8 cellular contexts compared by ENCODE assay signal in the genomic region with DNA sequence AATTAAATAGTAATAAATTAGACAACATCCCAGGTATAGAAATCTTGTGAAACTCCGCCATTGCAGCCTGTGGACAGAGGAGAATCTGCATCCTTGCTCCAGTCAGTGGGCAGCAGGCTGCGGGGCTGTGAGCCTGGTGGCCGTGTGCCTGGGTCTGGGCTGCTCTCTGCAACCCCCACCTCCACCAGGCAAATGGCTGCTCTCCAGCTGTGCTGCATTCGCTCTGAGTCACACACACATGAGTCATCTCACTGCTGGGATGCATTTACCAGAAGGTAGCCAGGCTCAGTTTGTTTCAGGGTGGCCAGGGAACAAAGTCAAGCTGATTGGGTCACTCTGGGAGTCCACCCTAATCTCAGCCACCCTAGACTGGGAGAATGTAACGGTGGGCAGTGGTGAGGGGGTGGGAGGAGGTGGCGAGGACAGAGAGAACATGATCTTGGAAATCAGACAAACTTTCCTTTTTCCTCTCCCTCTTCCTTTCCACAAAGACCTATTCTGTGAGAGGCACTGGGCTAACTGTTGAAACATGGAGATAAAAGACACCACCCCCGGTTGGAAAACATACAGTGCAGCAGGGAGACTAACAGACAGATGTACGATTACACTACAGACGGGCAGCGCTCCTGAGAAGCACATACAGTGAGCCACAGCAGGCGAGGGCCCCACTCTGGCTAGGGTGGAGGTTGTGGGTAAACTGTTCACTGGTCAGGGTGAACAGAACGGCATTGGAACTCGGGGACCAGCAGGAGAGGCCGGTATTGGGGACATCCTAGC. TPM values are rescaled to one million over a fixed set of nuclear protein-coding genes. Genes with fewer than 3 reads are reported as not detected.
A peak's percentile ranks its signal among the peaks of the same experiment; 100 is the strongest.
DNase-seq lines count a peak whose midpoint lies in the region; ATAC-seq and TF ChIP-seq lines count a peak whose summit lies in the region.

No MANE protein-coding gene starts in this region.

- H3K9me3 Mint-ChIP-seq in activated B cell treated with CpG ODN at 0.5 μM for 24 hours (no peaks in the 10 kb centered on the region), nephron progenitor cell (no peaks in the 10 kb centered on the region), immature natural killer cell (no peaks in the 10 kb centered on the region)

- TF ChIP-seq CTCF in activated B cell treated with CpG ODN at 0.5 μM for 24 hours (IDR thresholded peaks at IDR 0.05) (no peak), fibroblast of pulmonary artery (IDR thresholded peaks at IDR 0.05; ENCODE audit: low read length, missing control alignments) (no peak), nephron progenitor cell (IDR thresholded peaks at IDR 0.05) (no peak), transverse colon (IDR thresholded peaks at IDR 0.05) (no peak)

- H3K27ac Mint-ChIP-seq in activated B cell treated with CpG ODN at 0.5 μM for 24 hours (peak overlapping the region; percentile 19), nephron progenitor cell (peak overlapping the region; percentile 93), immature natural killer cell (no peak overlapping the region)

- H3K27ac ChIP-seq in transverse colon: peak overlapping the region; percentile 81 to 92 (median 87)

- H3K27me3 ChIP-seq in transverse colon: no peaks in the 10 kb centered on the region

- H3K27me3 Mint-ChIP-seq in activated B cell treated with CpG ODN at 0.5 μM for 24 hours (no peaks in the 10 kb centered on the region), nephron progenitor cell (ENCODE audit: low read depth, poor library complexity) (no peaks in the 10 kb centered on the region), immature natural killer cell (ENCODE audit: low read depth in 3 of 3) (peaks cover 0 to 2% (median 0%) of the 10 kb centered on the region in 3 donors)

- H3K4me1 Mint-ChIP-seq in activated B cell treated with CpG ODN at 0.5 μM for 24 hours (peaks cover 3% of the 10 kb centered on the region), nephron progenitor cell (peaks cover 53% of the 10 kb centered on the region), immature natural killer cell (peaks cover 8 to 25% of the 10 kb centered on the region in 2 donors)

- TF ChIP-seq EP300 in transverse colon (IDR thresholded peaks at IDR 0.05; ENCODE audit: low read depth): no peak

- H3K4me1 ChIP-seq in transverse colon: peaks cover 18 to 41% (median 26%) of the 10 kb centered on the region in 4 donors

- intact Hi-C loops in activated B cell treated with CpG ODN at 0.5 μM for 24 hours (cut with micrococcal nuclease): no loop called here
- intact Hi-C loops in transverse colon (cut with DNase I; ENCODE audit: low total_unique reads): no loop called here

- peak overlapping the region; percentile 10 for H3K4me3 ChIP-seq in fibroblast of pulmonary artery (replicated peaks; ENCODE audit: low read depth, low read length)
- no peak overlapping the region for H3K4me3 ChIP-seq in transverse colon

- no peaks in the 10 kb centered on the region for H3K36me3 ChIP-seq in transverse colon

- ATAC-seq in GM21360 (IDR thresholded peaks at IDR 0.05; ENCODE audit: unreplicated experiment): peak; percentile 63
- peak; percentile 68 for ATAC-seq in activated B cell treated with CpG ODN at 0.5 μM for 24 hours (ENCODE audit: low read depth)

- H3K36me3 Mint-ChIP-seq in activated B cell treated with CpG ODN at 0.5 μM for 24 hours (ENCODE audit: low read depth): peaks cover 59% of the 10 kb centered on the region
- peaks cover 45% of the 10 kb centered on the region for H3K36me3 Mint-ChIP-seq in nephron progenitor cell (ENCODE audit: low read depth)
- H3K36me3 Mint-ChIP-seq in immature natural killer cell: peaks cover 17 to 49% (median 34%) of the 10 kb centered on the region in 3 donors

- H3K4me3 Mint-ChIP-seq in activated B cell treated with CpG ODN at 0.5 μM for 24 hours (no peak overlapping the region), nephron progenitor cell (peak overlapping the region; percentile 38), immature natural killer cell (no peak overlapping the region)

- in situ Hi-C loops in transverse colon (cut with MboI; ENCODE audit: low pct_ligation_motif_present in 1 of 4, low pct_unique_long_range_greater_than_20kb in 1 of 4, low sequenced_read_pairs in 3 of 4): no loop called here

- no peaks in the 10 kb centered on the region for H3K9me3 ChIP-seq in transverse colon

- POLR2A ChIA-PET in activated B cell treated with CpG ODN at 0.5 μM for 24 hours (lab: Charles Lee): no interaction called here

- TF ChIP-seq POLR2A in transverse colon (IDR thresholded peaks at IDR 0.05): peak; percentile 17

- DNase-seq in DMS 273 (lab: John Stamatoyannopoulos, UW; ENCODE audit: unreplicated experiment) (peak; percentile 93), HT-29 (ENCODE audit: low spot score) (peak; percentile 72), activated B cell treated with CpG ODN at 0.5 μM for 24 hours (no peak), fibroblast of pulmonary artery (ENCODE audit: low read depth) (peak; percentile 98), nephron progenitor cell (no peak), transverse colon (peak; percentile 76), immature natural killer cell (no peak)

- CTCF ChIA-PET in activated B cell treated with CpG ODN at 0.5 μM for 24 hours (lab: Charles Lee): no interaction called here

- 51 to 65% methylated on average over 4 to 14 of the region's 14 CpGs for WGBS in transverse colon (ENCODE audit: low coverage in 1 of 2), 2 donors

RNA-seq across cellular contexts. Expression of a gene that starts 59.2 kb away (rescaled TPM):
- 4.1 and 4.6 TPM in 2 replicates for total RNA-seq in HT-29 (2014; rRNA removed; shearing (Covaris generic))
- total RNA-seq in activated B cell treated with CpG ODN at 0.5 μM for 24 hours (9.1 and 9.9 TPM in 2 replicates), transverse colon (10 to 100 TPM in 2 of 4 donors, 1 to 10 TPM in 2; 8.4 to 15.4 (median 11.7) TPM)
- 1 to 10 TPM; 1.7 to 7.0 (median 4.4) TPM for polyA plus RNA-seq in immature natural killer cell

Comparison
In these comparisons a context has a peak if more than half of its experiments do, and no peak if none do; other contexts are left out.
1. DNase-seq: peak in DMS 273 (single experiment), HT-29 (single experiment), fibroblast of pulmonary artery (single experiment) and transverse colon (single experiment); none in activated B cell treated with CpG ODN at 0.5 μM for 24 hours (single experiment), nephron progenitor cell (single experiment) and immature natural killer cell (0 of 3).
2. H3K27ac Mint-ChIP-seq: peak in activated B cell treated with CpG ODN at 0.5 μM for 24 hours (single experiment) and nephron progenitor cell (single experiment); none in immature natural killer cell (0 of 6).